ENCODE assay signal across 8 cellular contexts in genomic region chr22:31488988-31489617, GRCh38. TPM values are rescaled to one million over a fixed set of nuclear protein-coding genes. Genes with fewer than 3 reads are reported as not detected.
DNase-seq lines count a peak whose midpoint lies in the region; ATAC-seq and TF ChIP-seq lines count a peak whose summit lies in the region.

No MANE protein-coding gene starts in this region.

- H3K36me3 ChIP-seq in HUES6 (ENCODE audit: control insufficient read depth, insufficient read depth, low read length) (peaks cover 31% of the 10 kb centered on the region), endocrine pancreas (ENCODE audit: control insufficient read depth, insufficient read depth, low read length) (no peaks in the 10 kb centered on the region), mesendoderm (ENCODE audit: control insufficient read depth, insufficient read depth, low read length) (no peaks in the 10 kb centered on the region), stomach smooth muscle (ENCODE audit: control insufficient read depth in 2 of 2, insufficient read depth in 2 of 2, low read length in 2 of 2) (peaks cover 3 to 11% of the 10 kb centered on the region in 2 donors)

- no peak for TF ChIP-seq CTCF in C4-2B (conservative IDR thresholded peaks at IDR 0.05)

- peak overlapping the region; percentile 76 for H3K9ac ChIP-seq in HUES6 (ENCODE audit: low read length)
- H3K9ac ChIP-seq in endocrine pancreas (ENCODE audit: control insufficient read depth, insufficient read depth, low read length) = peak overlapping the region; percentile 89
- H3K9ac ChIP-seq in mesendoderm (ENCODE audit: low read length) = peak overlapping the region; percentile 90
- H3K9ac ChIP-seq in stomach smooth muscle (ENCODE audit: low read length in 2 of 2) = peak overlapping the region; percentile 77 to 78

- H3K18ac ChIP-seq in mesendoderm (ENCODE audit: low read length) = peak overlapping the region; percentile 73

- DNase-seq in activated CD4-positive, alpha-beta T cell treated with anti-CD3 and anti-CD28 coated beads, Interleukin-2, amount 50 U/mL, for 1 hour = peak; percentile 15
- peak; percentile 53 for DNase-seq in mesendoderm
- DNase-seq in NCI-H2107 (lab: John Stamatoyannopoulos, UW) = no peak

- WGBS in mesendoderm (ENCODE audit: extremely low coverage, insufficient coverage, low lambda C conversion rate) = no CpG with 5 or more reads among the region's 61 CpGs

- H3K4me3 ChIP-seq in HUES6 (ENCODE audit: low read depth, low read length) (peak overlapping the region; percentile 81), endocrine pancreas (ENCODE audit: control insufficient read depth, insufficient read depth, low read length) (peak overlapping the region; percentile 81), mesendoderm (ENCODE audit: low read length) (peak overlapping the region; percentile 84), stomach smooth muscle (ENCODE audit: low read length in 2 of 2) (peak overlapping the region; percentile 75 to 94)

- peak overlapping the region; percentile 92 for H3K56ac ChIP-seq in mesendoderm (ENCODE audit: low read length)

- H3K4me2 ChIP-seq in mesendoderm (ENCODE audit: low read length) = peak overlapping the region; percentile 25

- H3K4me1 ChIP-seq in HUES6 (ENCODE audit: control insufficient read depth, insufficient read depth, low read length) = peaks cover 14% of the 10 kb centered on the region
- H3K4me1 ChIP-seq in endocrine pancreas (ENCODE audit: control insufficient read depth, insufficient read depth, low read length) = peaks cover 10% of the 10 kb centered on the region
- peaks cover 4% of the 10 kb centered on the region for H3K4me1 ChIP-seq in mesendoderm (ENCODE audit: control insufficient read depth, low read depth, low read length)
- peaks cover 26% of the 10 kb centered on the region for H3K4me1 ChIP-seq in stomach smooth muscle (ENCODE audit: control insufficient read depth, insufficient read depth, low read length)

- H3K23ac ChIP-seq in mesendoderm (ENCODE audit: low read length) = no peak overlapping the region

- H3K27ac ChIP-seq in C4-2B (peak overlapping the region; percentile 92), HUES6 (ENCODE audit: low read depth, low read length) (peak overlapping the region; percentile 83; the same call in 1 of the 2 replicates), mesendoderm (ENCODE audit: low read depth, low read length) (peak overlapping the region; percentile 43), stomach smooth muscle (ENCODE audit: low read length) (peak overlapping the region; percentile 58)

- H2BK15ac ChIP-seq in mesendoderm (replicated peaks; ENCODE audit: low read depth) = no peak overlapping the region

- no peak overlapping the region for H4K5ac ChIP-seq in mesendoderm (ENCODE audit: low read length)

- peak; percentile 23 for ATAC-seq in GM19324 (IDR thresholded peaks at IDR 0.05; ENCODE audit: low FRiP score, unreplicated experiment)

- no peak overlapping the region for H4K8ac ChIP-seq in mesendoderm (ENCODE audit: low read depth, low read length)

- no peak overlapping the region for H2BK5ac ChIP-seq in mesendoderm (ENCODE audit: low read length)

- H2BK120ac ChIP-seq in mesendoderm (ENCODE audit: low read depth, low read length) = no peak overlapping the region

- no peak overlapping the region for H2AK5ac ChIP-seq in mesendoderm (ENCODE audit: low read length)

- H3K27me3 ChIP-seq in HUES6 (ENCODE audit: control insufficient read depth, insufficient read depth, low read length) (no peaks in the 10 kb centered on the region), endocrine pancreas (ENCODE audit: control insufficient read depth, insufficient read depth, low read length) (no peaks in the 10 kb centered on the region), mesendoderm (ENCODE audit: insufficient read depth, low read length, poor library complexity) (no peaks in the 10 kb centered on the region), stomach smooth muscle (ENCODE audit: control insufficient read depth in 1 of 2, insufficient read depth in 2 of 2, low read length in 2 of 2) (no peaks in the 10 kb centered on the region)

- peaks cover under 1% of the 10 kb centered on the region for H3K79me1 ChIP-seq in mesendoderm (ENCODE audit: low read length)

- H3K9me3 ChIP-seq in HUES6 (ENCODE audit: control insufficient read depth, insufficient read depth, low read depth, low read length) = no peaks in the 10 kb centered on the region
- H3K9me3 ChIP-seq in endocrine pancreas (ENCODE audit: control insufficient read depth, low read length) = no peaks in the 10 kb centered on the region
- H3K9me3 ChIP-seq in stomach smooth muscle (ENCODE audit: control insufficient read depth in 2 of 2, low read length in 2 of 2) = no peaks in the 10 kb centered on the region

- H3K4ac ChIP-seq in mesendoderm (ENCODE audit: low read depth, low read length) = peak overlapping the region; percentile 78

- peaks cover 1% of the 10 kb centered on the region for H3K79me2 ChIP-seq in mesendoderm (ENCODE audit: control insufficient read depth, insufficient read depth, low read length)

RNA-seq across cellular contexts. Expression of gene EIF4ENIF1, which starts 0.5 kb away (rescaled TPM):
- 13.6 TPM for polyA plus RNA-seq in mesendoderm (2013, experiment 1 of 2)
- 13.2 TPM for polyA plus RNA-seq in mesendoderm (2013, experiment 2 of 2)

RNA-seq across cellular contexts. Expression of gene SFI1, which starts 7.2 kb away (rescaled TPM):
- 5.1 TPM for polyA plus RNA-seq in mesendoderm (2013, experiment 1 of 2)
- polyA plus RNA-seq in mesendoderm (2013, experiment 2 of 2) = 4.9 TPM
